20 cellular contexts compared by ENCODE assay signal in the genomic region with DNA sequence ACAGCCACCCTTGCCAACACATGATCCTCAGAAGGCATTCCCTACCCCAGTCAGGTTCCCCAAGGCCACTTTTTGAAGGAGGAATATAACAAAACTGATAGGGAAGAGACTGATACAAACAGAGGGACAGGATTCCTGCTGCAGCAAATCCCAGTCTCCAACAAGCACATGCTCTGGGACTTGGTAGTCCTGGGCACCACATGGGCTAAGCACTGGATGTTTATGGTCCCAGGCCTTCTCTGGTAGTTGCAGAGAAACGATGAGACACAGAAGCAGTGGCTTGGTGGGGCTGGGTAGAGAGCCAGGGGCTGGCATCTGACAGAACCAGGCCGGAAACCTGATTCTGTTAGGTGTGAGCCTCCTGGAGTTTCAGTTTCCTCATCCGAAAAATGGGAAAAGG. TPM values are rescaled to one million over a fixed set of nuclear protein-coding genes. Genes with fewer than 3 reads are reported as not detected.
DNase-seq lines count a peak whose midpoint lies in the region; ATAC-seq and TF ChIP-seq lines count a peak whose summit lies in the region.
"Had no signal": no experiment of that assay in that cellular context is flagged by ENCODE, and none has a peak within 500 bp of the region (broad histone marks: within the 10 kb centered on the region; RNA-seq: fewer than 3 reads in every experiment).

No MANE protein-coding gene starts in this region.

- H3K4me3 ChIP-seq in adrenal gland (peak overlapping the region in 1 of 4 donors; percentile 6), ascending aorta (peak overlapping the region in 1 of 2 donors; percentile 13), lung (no peak overlapping the region)
- H3K4me3 ChIP-seq: HAP-1 had no signal

- peak overlapping the region in 3 of 5 donors; percentile 38 to 92 (median 85) for H3K27ac ChIP-seq in adrenal gland
- peak overlapping the region; percentile 86 to 94 for H3K27ac ChIP-seq in ascending aorta
- no peak overlapping the region for H3K27ac ChIP-seq in lung (ENCODE audit: low read depth in 1 of 2, low read length in 1 of 2)
- H3K27ac ChIP-seq: HL-60 had no signal

- H3K9me3 ChIP-seq in adrenal gland (replicated peaks in 1 of 3) (no peaks in the 10 kb centered on the region), ascending aorta (no peaks in the 10 kb centered on the region), lung (ENCODE audit: control insufficient read depth in 2 of 2, insufficient read depth in 1 of 2, low read length in 1 of 2) (peaks cover 0 to 3% of the 10 kb centered on the region in 2 donors)
- H3K9me3 ChIP-seq: BE2C, HAP-1 had no signal

- DNase-seq in adrenal gland (no peak), ascending aorta (ENCODE audit: low spot score in 2 of 2) (no peak), lung (ENCODE audit: low spot score) (peak; percentile 17), neural crest cell (ENCODE audit: low read depth, low spot score) (no peak), type B pancreatic cell (ENCODE audit: extremely low spot score, unreplicated experiment) (no peak), NCI-H2107 treated with DMSO at 0.1 percent for 48 hours (lab: John Stamatoyannopoulos, UW; ENCODE audit: unreplicated experiment) (no peak), iPS-NIHi11 (ENCODE audit: low spot score) (no peak), DMS114 treated with DMSO at 0.1 percent for 48 hours (lab: John Stamatoyannopoulos, UW; ENCODE audit: unreplicated experiment) (no peak)
- DNase-seq: ACHN; BE2C; C1 segment of cervical spinal cord; CD4-positive, CD25-positive, alpha-beta regulatory T cell; CD8-positive, alpha-beta memory T cell; COR-L47; DMS 273 treated with DMSO at 0.1 percent for 48 hours; IMR-90 had no signal

- H3K36me3 Mint-ChIP-seq in neural crest cell (ENCODE audit: low read depth) = no peaks in the 10 kb centered on the region
- no peaks in the 10 kb centered on the region for H3K36me3 Mint-ChIP-seq in type B pancreatic cell
- H3K36me3 Mint-ChIP-seq: CD4-positive, CD25-positive, alpha-beta regulatory T cell; CD8-positive, alpha-beta memory T cell had no signal

- no peak for TF ChIP-seq POLR2A in adrenal gland (IDR thresholded peaks at IDR 0.05)

- H3K4me1 ChIP-seq in adrenal gland (replicated peaks in 1 of 2) (peaks cover 52 to 68% of the 10 kb centered on the region in 2 donors), ascending aorta (peaks cover 26 to 78% of the 10 kb centered on the region in 2 donors), lung (ENCODE audit: control insufficient read depth in 2 of 2, insufficient read depth in 2 of 2, low read length in 2 of 2) (peaks cover 11 to 15% of the 10 kb centered on the region in 2 donors)
- H3K4me1 ChIP-seq: HAP-1 had no signal

- no peak overlapping the region for H3K27ac Mint-ChIP-seq in neural crest cell (ENCODE audit: unreplicated experiment)
- no peak overlapping the region for H3K27ac Mint-ChIP-seq in type B pancreatic cell
- H3K27ac Mint-ChIP-seq: CD4-positive, CD25-positive, alpha-beta regulatory T cell; CD8-positive, alpha-beta memory T cell had no signal

- intact Hi-C loops in adrenal gland (cut with DNase I) (loop anchor here in 1 of 2 donors (10.0 kb wide), 1 partner anchor 47 kb away; no protein-coding TSS in a partner anchor), ascending aorta (cut with DNase I) (loop anchor here (5.0 to 10.0 kb wide), 2 partner anchors 423 to 805 kb away; partner anchors contain the start of genes ERCC6 and MAPK8)

- TF ChIP-seq CTCF in adrenal gland (IDR thresholded peaks at IDR 0.05) = no peak
- TF ChIP-seq CTCF in ascending aorta (IDR thresholded peaks at IDR 0.05) = no peak
- TF ChIP-seq CTCF in lung (IDR thresholded peaks at IDR 0.05; ENCODE audit: control extremely low read depth, extremely low read depth) = no peak
- no peak for TF ChIP-seq CTCF in neural crest cell (conservative IDR thresholded peaks at IDR 0.05)
- TF ChIP-seq CTCF in type B pancreatic cell (conservative IDR thresholded peaks at IDR 0.05) = no peak

- peaks cover 15% of the 10 kb centered on the region for H3K4me1 Mint-ChIP-seq in neural crest cell
- H3K4me1 Mint-ChIP-seq in type B pancreatic cell (ENCODE audit: unreplicated experiment) = peaks cover 4% of the 10 kb centered on the region

- H3K36me3 ChIP-seq in adrenal gland (replicated peaks in 1 of 2) (peaks cover 0 to 9% of the 10 kb centered on the region in 2 donors), ascending aorta (no peaks in the 10 kb centered on the region), lung (ENCODE audit: control insufficient read depth in 2 of 2, insufficient read depth in 2 of 2, low read length in 2 of 2) (peaks cover 0 to 2% of the 10 kb centered on the region in 2 donors)
- H3K36me3 ChIP-seq: BE2C, HAP-1 had no signal

- H3K27me3 Mint-ChIP-seq in neural crest cell (ENCODE audit: low read depth) (no peaks in the 10 kb centered on the region), type B pancreatic cell (peaks cover 33% of the 10 kb centered on the region)

- 50 to 67% (median 59%) methylated on average over 3 of the region's 3 CpGs for WGBS in adrenal gland, 4 donors
- 82 to 84% methylated on average over 3 of the region's 3 CpGs for WGBS in lung, 2 donors

- H3K4me3 Mint-ChIP-seq in neural crest cell = peak overlapping the region; percentile 2
- H3K4me3 Mint-ChIP-seq in type B pancreatic cell = no peak overlapping the region
- H3K4me3 Mint-ChIP-seq: CD4-positive, CD25-positive, alpha-beta regulatory T cell; CD8-positive, alpha-beta memory T cell had no signal

- no peaks in the 10 kb centered on the region for H3K27me3 ChIP-seq in adrenal gland
- no peaks in the 10 kb centered on the region for H3K27me3 ChIP-seq in ascending aorta
- H3K27me3 ChIP-seq in lung (ENCODE audit: control insufficient read depth, insufficient read depth) = no peaks in the 10 kb centered on the region

- H3K9me3 Mint-ChIP-seq in neural crest cell = no peaks in the 10 kb centered on the region
- H3K9me3 Mint-ChIP-seq in type B pancreatic cell = no peaks in the 10 kb centered on the region
- H3K9me3 Mint-ChIP-seq: CD4-positive, CD25-positive, alpha-beta regulatory T cell; CD8-positive, alpha-beta memory T cell had no signal

- no peak for ATAC-seq in lung (ENCODE audit: insufficient read depth, low FRiP score)

RNA-seq across cellular contexts. Expression of gene VSTM4, which starts 3.2 kb away (rescaled TPM):
- 100 to 1,000 TPM in 2 of 8 donors, 10 to 100 TPM in 6; 57.9 to 136 (median 78.6) TPM for total RNA-seq in adrenal gland
- 10 to 100 TPM; 15.1 to 57.1 (median 23.6) TPM for polyA plus RNA-seq in adrenal gland
- 17.7 TPM for total RNA-seq in ascending aorta
- total RNA-seq in lung = 10 to 100 TPM; 10.9 to 49.4 TPM
- 1 to 10 TPM; 2.9 to 3.4 TPM for polyA plus RNA-seq in lung
- 2.2 and 2.3 TPM in 2 replicates for total RNA-seq in neural crest cell
- 0.12 and 2.6 TPM in 2 replicates for total RNA-seq in type B pancreatic cell (ENCODE audit: low replicate concordance)
- total RNA-seq: CD4-positive, CD25-positive, alpha-beta regulatory T cell had no signal
- polyA plus RNA-seq: CD8-positive, alpha-beta memory T cell had no signal

RNA-seq across cellular contexts. Expression of gene FAM170B, which starts 21.7 kb away (rescaled TPM):
- total RNA-seq in adrenal gland = not detected
- polyA plus RNA-seq in adrenal gland = not detected
- total RNA-seq in ascending aorta = not detected
- under 1 TPM in 1 of 2 donors, not detected in 1; 0.34 TPM for total RNA-seq in lung
- under 1 TPM in 1 of 2 donors, not detected in 1; 0.13 TPM for polyA plus RNA-seq in lung
- total RNA-seq in neural crest cell = not detected in 2 replicates
- not detected in 2 replicates for total RNA-seq in type B pancreatic cell (ENCODE audit: low replicate concordance)
- total RNA-seq: CD4-positive, CD25-positive, alpha-beta regulatory T cell; CD8-positive, alpha-beta memory T cell; H4; HT1080; IMR-90 had no signal
- polyA plus RNA-seq: CD4-positive, CD25-positive, alpha-beta regulatory T cell; CD8-positive, alpha-beta memory T cell; IMR-90 had no signal

Comparison
In these comparisons a context has a peak if more than half of its experiments do, and no peak if none do; other contexts are left out.
1. H3K27ac ChIP-seq: peak in adrenal gland (3 of 5) and ascending aorta (2 of 2); none in lung (0 of 2).